In the genomic region with DNA sequence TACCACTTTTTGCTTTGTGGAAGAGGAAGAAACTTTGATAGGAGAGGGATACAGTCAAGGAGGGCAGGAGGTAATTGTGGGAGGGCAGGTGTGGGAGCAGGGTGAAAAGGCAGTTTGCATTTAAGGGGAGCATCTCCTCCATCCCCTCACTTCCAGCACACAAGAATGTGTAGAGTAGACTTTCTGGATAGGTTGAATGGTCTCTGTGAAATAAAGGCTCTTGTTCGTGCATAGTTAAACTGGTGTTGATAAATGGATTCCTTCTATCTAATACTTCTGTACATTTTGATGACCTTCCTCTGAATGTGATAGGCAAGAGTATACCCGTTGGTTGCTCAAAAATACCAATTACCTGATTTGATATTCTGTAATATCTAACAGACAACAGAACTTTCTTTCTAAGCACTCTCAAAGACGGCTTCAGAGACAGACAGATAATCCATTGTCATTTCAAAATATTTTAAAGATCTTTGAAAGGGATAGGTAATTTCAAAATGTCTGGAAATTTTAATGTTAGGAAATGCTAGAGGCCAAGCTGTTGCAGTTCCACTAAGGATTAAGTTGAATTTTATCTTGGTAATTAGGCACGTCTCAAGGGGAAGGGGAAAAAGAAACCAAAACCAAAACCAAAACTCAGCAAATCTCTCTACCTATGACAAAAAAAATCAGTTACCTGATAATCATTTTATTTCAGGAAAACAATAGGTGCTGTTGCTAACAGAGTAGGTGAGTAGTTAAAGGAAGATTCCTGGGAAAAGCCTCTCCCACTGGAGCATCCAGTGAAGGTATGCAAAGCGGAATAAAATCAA, we compare ENCODE assay signal across 17 cellular contexts.
DNase-seq lines count a peak whose midpoint lies in the region; ATAC-seq and TF ChIP-seq lines count a peak whose summit lies in the region.
"Had no signal": no experiment of that assay in that cellular context is flagged by ENCODE, and none has a peak within 500 bp of the region (broad histone marks: within the 10 kb centered on the region; RNA-seq: fewer than 3 reads in every experiment).

No MANE protein-coding gene starts in this region.

- H3K4me3 Mint-ChIP-seq in activated CD4-positive, alpha-beta T cell treated with anti-CD3 and anti-CD28 coated beads for 36 hours: peak overlapping the region; percentile 55
- H3K4me3 Mint-ChIP-seq in activated T-helper 17 cell treated with anti-CD3 and anti-CD28 coated beads, Interleukin-2, amount 50 U/mL, for 72 hours: peak overlapping the region; percentile 79
- peak overlapping the region in 5 of 8 donors; percentile 32 to 72 (median 45) for H3K4me3 Mint-ChIP-seq in naive B cell

- no peaks in the 10 kb centered on the region for H3F3A ChIP-seq in MM.1S (ENCODE audit: insufficient read depth, low read length)

- ATAC-seq in activated CD4-positive, alpha-beta T cell treated with anti-CD3 and anti-CD28 coated beads for 36 hours: no peak
- no peak for ATAC-seq in activated T-helper 17 cell treated with anti-CD3 and anti-CD28 coated beads, Interleukin-2, amount 50 U/mL, for 72 hours (replicated peaks)
- ATAC-seq in naive B cell (ENCODE audit: low read depth in 2 of 2): no peak
- ATAC-seq: left cardiac atrium had no signal

- no peaks in the 10 kb centered on the region for H3K27me3 ChIP-seq in MM.1S (replicated peaks; ENCODE audit: insufficient read depth, low read length)

- POLR2A ChIA-PET in activated CD4-positive, alpha-beta T cell treated with anti-CD3 and anti-CD28 coated beads for 36 hours (lab: Charles Lee): no interaction called here

- H3K27ac ChIP-seq in MM.1S (ENCODE audit: low read length): no peak overlapping the region
- H3K27ac ChIP-seq: PC-9 had no signal

- peaks cover 46% of the 10 kb centered on the region for H3K4me1 Mint-ChIP-seq in activated CD4-positive, alpha-beta T cell treated with anti-CD3 and anti-CD28 coated beads for 36 hours
- H3K4me1 Mint-ChIP-seq in activated T-helper 17 cell treated with anti-CD3 and anti-CD28 coated beads, Interleukin-2, amount 50 U/mL, for 72 hours: peaks cover 33% of the 10 kb centered on the region
- H3K4me1 Mint-ChIP-seq in naive B cell: peaks cover 30 to 36% (median 32%) of the 10 kb centered on the region in 3 donors

- intact Hi-C loops in activated CD4-positive, alpha-beta T cell treated with anti-CD3 and anti-CD28 coated beads for 36 hours (cut with DNase I, micrococcal nuclease): loop anchor here in 1 of 2 experiments (5.0 kb wide), 1 partner anchor 69 kb away; no protein-coding TSS in a partner anchor

- H3K9me3 Mint-ChIP-seq in activated CD4-positive, alpha-beta T cell treated with anti-CD3 and anti-CD28 coated beads for 36 hours (ENCODE audit: low read depth): no peaks in the 10 kb centered on the region
- no peaks in the 10 kb centered on the region for H3K9me3 Mint-ChIP-seq in activated T-helper 17 cell treated with anti-CD3 and anti-CD28 coated beads, Interleukin-2, amount 50 U/mL, for 72 hours
- H3K9me3 Mint-ChIP-seq in naive B cell: peaks cover 0 to 6% (median 0%) of the 10 kb centered on the region in 7 donors

- TF ChIP-seq CTCF in MM.1S (IDR thresholded peaks at IDR 0.05; ENCODE audit: low read length): no peak

- no peak overlapping the region; the same call in 1 of the 2 replicates for H3K4me3 ChIP-seq in MM.1S (ENCODE audit: low read length)
- H3K4me3 ChIP-seq: PC-9 had no signal

- H3K4me2 ChIP-seq in MM.1S (ENCODE audit: low read depth, low read length): peak overlapping the region; percentile 41
- H3K4me2 ChIP-seq: PC-9, SK-N-SH had no signal

- no peaks in the 10 kb centered on the region for H3K36me3 ChIP-seq in MM.1S (replicated peaks; ENCODE audit: insufficient read depth, low read length)

- no peak for DNase-seq in activated CD4-positive, alpha-beta T cell treated with anti-CD3 and anti-CD28 coated beads for 36 hours
- no peak for DNase-seq in activated CD4-positive, alpha-beta T cell treated with anti-CD3 and anti-CD28 coated beads, Interleukin-2, amount 50 U/mL, for 48 hours
- DNase-seq in MM.1S (peak; percentile 20), naive B cell (no peak), SIG-M5 treated with dmso at 0.1 percent for 504 hours (lab: John Stamatoyannopoulos, UW; ENCODE audit: unreplicated experiment) (no peak), LoVo (ENCODE audit: low spot score) (no peak), middle frontal gyrus (ENCODE audit: extremely low spot score, low spot score) (no peak)
- DNase-seq: 8988T, C1 segment of cervical spinal cord, cerebellar nuclear complex, DMS53, left cardiac atrium, NCI-H1694 treated with DMSO at 0.1 percent for 48 hours, PC-9, posterior cingulate gyrus, SK-N-SH had no signal

- CTCF ChIA-PET in activated CD4-positive, alpha-beta T cell treated with anti-CD3 and anti-CD28 coated beads for 36 hours (lab: Charles Lee): interaction anchor here (0.7 to 1.2 kb wide), 2 partner anchors 15 to 17 kb away, joined by 4 to 7 read pairs; no protein-coding TSS in a partner anchor

- peak overlapping the region; percentile 53 for H3K27ac Mint-ChIP-seq in activated CD4-positive, alpha-beta T cell treated with anti-CD3 and anti-CD28 coated beads for 36 hours
- H3K27ac Mint-ChIP-seq in activated T-helper 17 cell treated with anti-CD3 and anti-CD28 coated beads, Interleukin-2, amount 50 U/mL, for 72 hours: peak overlapping the region; percentile 89
- peak overlapping the region in 4 of 6 donors; percentile 23 to 65 (median 55) for H3K27ac Mint-ChIP-seq in naive B cell

- H3K9me3 ChIP-seq in MM.1S (replicated peaks; ENCODE audit: insufficient read depth, low read length): no peaks in the 10 kb centered on the region
- H3K9me3 ChIP-seq: SK-N-SH had no signal

- H4K20me1 ChIP-seq in MM.1S (ENCODE audit: insufficient read depth, low read length): no peaks in the 10 kb centered on the region

- H3K27me3 Mint-ChIP-seq in activated CD4-positive, alpha-beta T cell treated with anti-CD3 and anti-CD28 coated beads for 36 hours: no peaks in the 10 kb centered on the region
- no peaks in the 10 kb centered on the region for H3K27me3 Mint-ChIP-seq in activated T-helper 17 cell treated with anti-CD3 and anti-CD28 coated beads, Interleukin-2, amount 50 U/mL, for 72 hours
- H3K27me3 Mint-ChIP-seq in naive B cell: no peaks in the 10 kb centered on the region

- H3K79me2 ChIP-seq in MM.1S (ENCODE audit: low read length): no peaks in the 10 kb centered on the region

- no peaks in the 10 kb centered on the region for H3K4me1 ChIP-seq in MM.1S (ENCODE audit: low read length)

- no peak overlapping the region; the same call in 1 of the 2 replicates for H2AFZ ChIP-seq in MM.1S (ENCODE audit: low read length)
- H2AFZ ChIP-seq: PC-9 had no signal

- H3K9ac ChIP-seq in MM.1S (ENCODE audit: low read length): no peak overlapping the region
- H3K9ac ChIP-seq: SK-N-SH had no signal

- H3K36me3 Mint-ChIP-seq in activated CD4-positive, alpha-beta T cell treated with anti-CD3 and anti-CD28 coated beads for 36 hours (ENCODE audit: low read depth): no peaks in the 10 kb centered on the region
- H3K36me3 Mint-ChIP-seq in activated T-helper 17 cell treated with anti-CD3 and anti-CD28 coated beads, Interleukin-2, amount 50 U/mL, for 72 hours (ENCODE audit: low read depth): no peaks in the 10 kb centered on the region
- H3K36me3 Mint-ChIP-seq in naive B cell: no peaks in the 10 kb centered on the region

- H3K9me2 ChIP-seq in MM.1S (replicated peaks; ENCODE audit: insufficient read depth, low read length): no peaks in the 10 kb centered on the region
- H3K9me2 ChIP-seq: SK-N-SH had no signal
